In the genomic region with DNA sequence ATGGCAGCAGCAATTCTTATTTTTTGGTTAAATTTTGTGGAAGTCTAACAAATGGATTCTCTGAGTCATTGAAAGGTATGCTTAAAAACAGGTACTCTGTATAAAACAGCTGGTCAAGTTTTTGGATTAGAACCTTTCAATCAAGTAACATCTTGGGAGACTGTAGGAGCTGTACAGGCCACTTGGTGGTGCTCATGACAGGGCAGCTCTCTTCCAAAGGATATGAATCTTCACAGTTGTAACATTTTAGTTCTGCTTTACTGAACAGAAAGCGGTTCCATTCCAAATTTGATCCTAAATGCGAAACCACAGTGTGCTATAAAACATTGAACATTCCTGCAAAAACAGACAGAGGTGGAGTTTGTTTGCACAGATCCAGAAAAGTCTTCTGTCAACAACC, we compare ENCODE assay signal across 8 cellular contexts. TPM values are rescaled to one million over a fixed set of nuclear protein-coding genes. Genes with fewer than 3 reads are reported as not detected.
DNase-seq lines count a peak whose midpoint lies in the region; ATAC-seq, FAIRE-seq and TF ChIP-seq lines count a peak whose summit lies in the region.

No MANE protein-coding gene starts in this region.

- CTCF ChIA-PET in activated CD4-positive, alpha-beta T cell treated with anti-CD3 and anti-CD28 coated beads for 36 hours (lab: Charles Lee): interaction anchor here (0.5 to 1.5 kb wide), 7 partner anchors 9 to 209 kb away, joined by 3 to 4 read pairs (median 3); no protein-coding TSS in a partner anchor

- H3K36me3 Mint-ChIP-seq in activated CD4-positive, alpha-beta T cell treated with anti-CD3 and anti-CD28 coated beads for 36 hours (ENCODE audit: low read depth): no peaks in the 10 kb centered on the region

- intact Hi-C loops in activated CD4-positive, alpha-beta T cell treated with anti-CD3 and anti-CD28 coated beads for 36 hours (cut with DNase I, micrococcal nuclease): no loop called here

- H3K9me3 ChIP-seq in parathyroid adenoma (ENCODE audit: control insufficient read depth, low read length): no peaks in the 10 kb centered on the region

- peak; percentile 32 for DNase-seq in activated CD4-positive, alpha-beta T cell treated with anti-CD3 and anti-CD28 coated beads for 36 hours
- DNase-seq in activated CD4-positive, alpha-beta T cell treated with anti-CD3 and anti-CD28 coated beads, Interleukin-2, amount 50 U/mL, for 1 hour: no peak
- no peak for DNase-seq in RCC 7860 (ENCODE audit: low spot score)
- peak; percentile 7 to 24 for DNase-seq in erythroblast (lab: John Stamatoyannopoulos, UW)
- DNase-seq in activated CD4-positive, CD25-positive, alpha-beta regulatory T cell (lab: John Stamatoyannopoulos, UW): no peak
- no peak for DNase-seq in NCI-H510A treated with DMSO at 0.1 percent for 48 hours (lab: John Stamatoyannopoulos, UW)

- H3K79me2 ChIP-seq in parathyroid adenoma: no peaks in the 10 kb centered on the region

- ATAC-seq in activated CD4-positive, alpha-beta T cell treated with anti-CD3 and anti-CD28 coated beads for 36 hours: peak; percentile 57
- ATAC-seq in HG02885 (IDR thresholded peaks at IDR 0.05; ENCODE audit: poor library complexity, unreplicated experiment): peak; percentile 71

- FAIRE-seq in RCC 7860 (lab: Jason Lieb, UNC): peak; percentile 42

- H3K27me3 Mint-ChIP-seq in activated CD4-positive, alpha-beta T cell treated with anti-CD3 and anti-CD28 coated beads for 36 hours: no peaks in the 10 kb centered on the region

- POLR2A ChIA-PET in activated CD4-positive, alpha-beta T cell treated with anti-CD3 and anti-CD28 coated beads for 36 hours (lab: Charles Lee): no interaction called here

- no peaks in the 10 kb centered on the region for H3K27me3 ChIP-seq in parathyroid adenoma (ENCODE audit: control insufficient read depth, insufficient read depth, low read length)

- peak overlapping the region; percentile 22 for H3K4me2 ChIP-seq in parathyroid adenoma (ENCODE audit: low read length)

- no peaks in the 10 kb centered on the region for H3K9me3 Mint-ChIP-seq in activated CD4-positive, alpha-beta T cell treated with anti-CD3 and anti-CD28 coated beads for 36 hours (ENCODE audit: low read depth)

- H3K27ac ChIP-seq in parathyroid adenoma: no peak overlapping the region

- H3K4me1 Mint-ChIP-seq in activated CD4-positive, alpha-beta T cell treated with anti-CD3 and anti-CD28 coated beads for 36 hours: peaks cover 32% of the 10 kb centered on the region

- TF ChIP-seq POLR2A in erythroblast (IDR thresholded peaks at IDR 0.05; ENCODE audit: low read length): no peak

- H3K4me3 ChIP-seq in parathyroid adenoma (ENCODE audit: low read depth, low read length): no peak overlapping the region

- TF ChIP-seq CTCF in parathyroid adenoma (IDR thresholded peaks at IDR 0.05): peak; percentile 16

- no peaks in the 10 kb centered on the region for H3K36me3 ChIP-seq in parathyroid adenoma (ENCODE audit: control insufficient read depth, insufficient read depth, low read length)

- H3K4me3 Mint-ChIP-seq in activated CD4-positive, alpha-beta T cell treated with anti-CD3 and anti-CD28 coated beads for 36 hours: no peak overlapping the region

- no peak overlapping the region for H3K9ac ChIP-seq in parathyroid adenoma

- no peaks in the 10 kb centered on the region for H3K4me1 ChIP-seq in parathyroid adenoma

- H3K27ac Mint-ChIP-seq in activated CD4-positive, alpha-beta T cell treated with anti-CD3 and anti-CD28 coated beads for 36 hours: no peak overlapping the region

- no peak overlapping the region for H2AFZ ChIP-seq in parathyroid adenoma

RNA-seq across cellular contexts. Expression of gene AGR3, which starts 44.5 kb away (rescaled TPM):
- total RNA-seq in activated CD4-positive, alpha-beta T cell treated with anti-CD3 and anti-CD28 coated beads for 36 hours: not detected

Comparison
In these comparisons a context has a peak if more than half of its experiments do, and no peak if none do; other contexts are left out.
1. DNase-seq: peak in activated CD4-positive, alpha-beta T cell treated with anti-CD3 and anti-CD28 coated beads for 36 hours (single experiment) and erythroblast (2 of 2); none in activated CD4-positive, alpha-beta T cell treated with anti-CD3 and anti-CD28 coated beads, Interleukin-2, amount 50 U/mL, for 1 hour (single experiment), RCC 7860 (single experiment), activated CD4-positive, CD25-positive, alpha-beta regulatory T cell (0 of 4) and NCI-H510A treated with DMSO at 0.1 percent for 48 hours (single experiment).